In the genomic region with DNA sequence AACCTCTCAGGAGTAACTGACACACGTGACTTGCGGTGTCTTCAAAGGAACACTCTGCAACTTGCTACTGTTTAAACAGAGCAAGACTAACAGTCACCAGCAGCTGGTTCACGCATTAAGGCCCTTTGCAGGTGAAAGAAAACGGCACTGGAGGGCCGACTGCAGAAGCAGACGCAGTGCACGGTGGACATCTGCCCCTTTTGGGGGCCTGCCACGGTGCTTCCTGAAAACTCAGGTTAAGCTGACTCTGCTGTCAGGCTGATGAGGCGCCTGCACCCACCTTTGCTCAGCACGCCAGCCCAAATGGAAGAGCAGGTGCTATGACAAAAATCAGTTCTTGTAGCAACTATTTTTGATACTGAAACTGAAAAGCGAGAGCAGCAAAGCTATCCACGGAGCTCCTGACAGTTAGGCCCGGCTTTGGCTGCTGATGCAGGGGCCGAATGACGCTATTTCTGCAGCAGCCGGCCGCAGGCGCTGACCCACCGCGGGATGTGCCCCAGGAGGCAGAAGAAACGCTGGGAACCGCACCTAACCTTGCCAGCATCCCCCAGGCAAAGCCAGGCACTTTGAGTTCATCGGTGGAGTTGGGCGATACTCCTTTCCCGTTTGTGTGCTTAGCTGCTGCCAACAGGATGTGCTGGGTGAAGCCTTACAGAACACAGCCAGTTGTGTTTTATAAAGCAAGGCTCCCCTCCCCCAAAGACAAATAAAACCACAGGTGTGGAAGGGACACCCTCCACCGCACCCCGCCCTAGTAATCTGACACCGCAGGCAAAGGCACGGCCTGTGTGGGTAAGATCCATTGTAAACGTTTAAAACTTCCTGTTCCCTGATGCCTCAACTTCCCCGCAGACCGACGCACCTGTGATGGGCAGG, we compare ENCODE assay signal across 10 cellular contexts. TPM values are rescaled to one million over a fixed set of nuclear protein-coding genes. Genes with fewer than 3 reads are reported as not detected.
DNase-seq lines count a peak whose midpoint lies in the region; ATAC-seq and TF ChIP-seq lines count a peak whose summit lies in the region.
"Had no signal": no experiment of that assay in that cellular context is flagged by ENCODE, and none has a peak within 500 bp of the region (broad histone marks: within the 10 kb centered on the region; RNA-seq: fewer than 3 reads in every experiment).

No MANE protein-coding gene starts in this region.

- peak overlapping the region; percentile 74 for H3K4me2 ChIP-seq in Karpas-422 (ENCODE audit: low read depth, low read length, poor library complexity, severe bottlenecking)

- H3K27me3 Mint-ChIP-seq in central memory CD8-positive, alpha-beta T cell, result no peaks in the 10 kb centered on the region
- peaks cover under 1 to 10% of the 10 kb centered on the region in 2 donors for H3K27me3 Mint-ChIP-seq in natural killer cell treated with Interleukin-12 subunit alpha and Interleukin-12 subunit beta and Interleukin-15 and Interleukin-18, amount 100 ng/mL, for 72 hours

- H3K36me3 Mint-ChIP-seq in central memory CD8-positive, alpha-beta T cell (ENCODE audit: insufficient read depth), result peaks cover 21% of the 10 kb centered on the region
- peaks cover 11% of the 10 kb centered on the region for H3K36me3 Mint-ChIP-seq in natural killer cell treated with Interleukin-12 subunit alpha and Interleukin-12 subunit beta and Interleukin-15 and Interleukin-18, amount 100 ng/mL, for 72 hours

- H3K9me3 ChIP-seq in Karpas-422 (ENCODE audit: low read length), result 0 out of 2 replicates have a peak, but pooled peaks cover under 1% of the 10 kb centered on the region
- H3K9me3 ChIP-seq: ovary had no signal

- peaks cover 3% of the 10 kb centered on the region; the same call in 1 of the 2 replicates for H3K36me3 ChIP-seq in Karpas-422 (ENCODE audit: insufficient read depth, low read length)
- H3K36me3 ChIP-seq: ovary had no signal

- H3K9me2 ChIP-seq in Karpas-422 (replicated peaks; ENCODE audit: insufficient read depth, low read length), result no peaks in the 10 kb centered on the region

- no peaks in the 10 kb centered on the region for H4K20me1 ChIP-seq in Karpas-422 (ENCODE audit: insufficient read depth, low read depth, low read length)

- H3K4me3 Mint-ChIP-seq in central memory CD8-positive, alpha-beta T cell, result peak overlapping the region; percentile 86
- peak overlapping the region; percentile 84 for H3K4me3 Mint-ChIP-seq in natural killer cell treated with Interleukin-12 subunit alpha and Interleukin-12 subunit beta and Interleukin-15 and Interleukin-18, amount 100 ng/mL, for 72 hours

- peak overlapping the region; percentile 83 for H3K27ac ChIP-seq in Karpas-422 (ENCODE audit: low read length)
- H3K27ac ChIP-seq: ovary, SK-N-MC had no signal

- ATAC-seq in GM21786 (IDR thresholded peaks at IDR 0.05; ENCODE audit: unreplicated experiment), result peak; percentile 47
- peak; percentile 59 for ATAC-seq in central memory CD8-positive, alpha-beta T cell (replicated peaks; ENCODE audit: extremely low read depth, poor library complexity, severe bottlenecking)
- ATAC-seq in natural killer cell treated with Interleukin-12 subunit alpha and Interleukin-12 subunit beta and Interleukin-15 and Interleukin-18, amount 100 ng/mL, for 72 hours, result peak in 1 of 2 donors; percentile 52

- H3K9me3 Mint-ChIP-seq in central memory CD8-positive, alpha-beta T cell, result no peaks in the 10 kb centered on the region
- H3K9me3 Mint-ChIP-seq in natural killer cell treated with Interleukin-12 subunit alpha and Interleukin-12 subunit beta and Interleukin-15 and Interleukin-18, amount 100 ng/mL, for 72 hours, result no peaks in the 10 kb centered on the region

- DNase-seq in Karpas-422, result peak; percentile 84
- DNase-seq in T-helper 1 cell, result peak; percentile 32 to 91 (median 46)
- peak; percentile 32 to 43 for DNase-seq in central memory CD8-positive, alpha-beta T cell (ENCODE audit: low spot score in 2 of 2)
- peak; percentile 59 for DNase-seq in natural killer cell treated with Interleukin-12 subunit alpha and Interleukin-12 subunit beta and Interleukin-15 and Interleukin-18, amount 100 ng/mL, for 72 hours (ENCODE audit: low spot score)
- DNase-seq in amygdala (lab: John Stamatoyannopoulos, UW), result no peak
- no peak for DNase-seq in epidermal melanocyte (ENCODE audit: insufficient read length, low spot score)

- no peak for TF ChIP-seq CTCF in GM12875 (IDR thresholded peaks at IDR 0.05; ENCODE audit: borderline replicate concordance, insufficient read depth, low read depth, low read length)

- H3K4me3 ChIP-seq in GM12875 (ENCODE audit: low read depth, low read length) (peak overlapping the region; percentile 36), Karpas-422 (ENCODE audit: low read length) (peak overlapping the region; percentile 58; the same call in 1 of the 2 replicates)
- H3K4me3 ChIP-seq: ovary, SK-N-MC had no signal

- H2AFZ ChIP-seq in Karpas-422 (ENCODE audit: low read length), result peak overlapping the region; percentile 6; the same call in 1 of the 2 replicates

- peak overlapping the region; percentile 53 for H3K9ac ChIP-seq in Karpas-422 (ENCODE audit: low read length)

- H3K4me1 ChIP-seq in Karpas-422 (ENCODE audit: low read length), result peaks cover 48% of the 10 kb centered on the region

- H3K27me3 ChIP-seq in Karpas-422 (ENCODE audit: low read length), result no peaks in the 10 kb centered on the region
- H3K27me3 ChIP-seq: ovary had no signal

- peak overlapping the region; percentile 73 for H3K27ac Mint-ChIP-seq in central memory CD8-positive, alpha-beta T cell (ENCODE audit: low read depth)
- peak overlapping the region; percentile 41 to 66 for H3K27ac Mint-ChIP-seq in natural killer cell treated with Interleukin-12 subunit alpha and Interleukin-12 subunit beta and Interleukin-15 and Interleukin-18, amount 100 ng/mL, for 72 hours

- peaks cover 63% of the 10 kb centered on the region for H3K4me1 Mint-ChIP-seq in central memory CD8-positive, alpha-beta T cell
- H3K4me1 Mint-ChIP-seq in natural killer cell treated with Interleukin-12 subunit alpha and Interleukin-12 subunit beta and Interleukin-15 and Interleukin-18, amount 100 ng/mL, for 72 hours (ENCODE audit: low read depth in 2 of 2), result peaks cover 37 to 54% of the 10 kb centered on the region in 2 donors

- H3K79me2 ChIP-seq in Karpas-422 (ENCODE audit: low read length), result no peaks in the 10 kb centered on the region

RNA-seq across cellular contexts. Expression of a gene that starts 21.1 kb away (rescaled TPM):
- 2.2 and 3.3 TPM in 2 replicates for total RNA-seq in Karpas-422 (2014; rRNA removed; shearing (Covaris generic); ENCODE audit: low replicate concordance)
- 1 to 10 TPM in 1 of 2 donors, not detected in 1; 1.3 TPM for total RNA-seq in natural killer cell treated with Interleukin-12 subunit alpha and Interleukin-12 subunit beta and Interleukin-15 and Interleukin-18, amount 100 ng/mL, for 72 hours

RNA-seq across cellular contexts. Expression of a gene that starts 29.0 kb away (rescaled TPM):
- 141 and 164 TPM in 2 replicates for total RNA-seq in Karpas-422 (2014; rRNA removed; shearing (Covaris generic); ENCODE audit: low replicate concordance)
- total RNA-seq in natural killer cell treated with Interleukin-12 subunit alpha and Interleukin-12 subunit beta and Interleukin-15 and Interleukin-18, amount 100 ng/mL, for 72 hours, result 100 to 1,000 TPM; 112 to 178 TPM

Comparison
In these comparisons a context has a peak if more than half of its experiments do, and no peak if none do; other contexts are left out.
1. DNase-seq: peak in Karpas-422 (single experiment), T-helper 1 cell (5 of 5), central memory CD8-positive, alpha-beta T cell (2 of 2) and natural killer cell treated with Interleukin-12 subunit alpha and Interleukin-12 subunit beta and Interleukin-15 and Interleukin-18, amount 100 ng/mL, for 72 hours (single experiment); none in amygdala (0 of 56) and epidermal melanocyte (single experiment).